In genomic region chr12:92596388-92596787, GRCh38 we compare ENCODE assay signal across 17 cellular contexts.
A peak's percentile ranks its signal among the peaks of the same experiment; 100 is the strongest.
DNase-seq lines count a peak whose midpoint lies in the region; ATAC-seq, FAIRE-seq and TF ChIP-seq lines count a peak whose summit lies in the region.
"Had no signal": no experiment of that assay in that cellular context is flagged by ENCODE, and none has a peak within 500 bp of the region (broad histone marks: within the 10 kb centered on the region; RNA-seq: fewer than 3 reads in every experiment).

No MANE protein-coding gene starts in this region.

- TF ChIP-seq CTCF in epithelial cell of esophagus (IDR thresholded peaks at IDR 0.05; ENCODE audit: insufficient read depth, low read depth, low read length, missing control alignments): no peak
- no peak for TF ChIP-seq CTCF in natural killer cell (IDR thresholded peaks at IDR 0.05)

- no peak overlapping the region for H3K4me3 ChIP-seq in epithelial cell of esophagus (ENCODE audit: low read length)
- H3K4me3 ChIP-seq: coronary artery, skin epidermis had no signal

- peaks cover 3 to 6% of the 10 kb centered on the region in 2 donors for H3K9me3 Mint-ChIP-seq in natural killer cell

- FAIRE-seq in RCC 7860 (lab: Jason Lieb, UNC): no peak
- FAIRE-seq: D721Med had no signal

- H3K27me3 Mint-ChIP-seq in natural killer cell (ENCODE audit: low read depth in 2 of 2): no peaks in the 10 kb centered on the region

- H3K36me3 Mint-ChIP-seq in natural killer cell: peaks cover 11% of the 10 kb centered on the region

- ATAC-seq in natural killer cell: no peak
- ATAC-seq: activated CD8-positive, alpha-beta T cell treated with anti-CD3 and anti-CD28 coated beads, Interleukin-2, amount 10 ng/mL, durations not matched to agents 7 days and 5 days; left lobe of liver had no signal

- H3K27ac Mint-ChIP-seq in natural killer cell: peak overlapping the region; percentile 91 to 98
- H3K27ac Mint-ChIP-seq: activated CD8-positive, alpha-beta T cell treated with anti-CD3 and anti-CD28 coated beads, Interleukin-2, amount 10 ng/mL, durations not matched to agents 7 days and 5 days; T-helper 1 cell treated with Interleukin-12 subunit alpha and Interleukin-12 subunit beta and Interleukin-4 antibody, amounts not matched to agents 30 μg/mL and 1 μg/mL, for 36 hours had no signal

- peaks cover 33 to 50% of the 10 kb centered on the region in 2 donors for H3K4me1 Mint-ChIP-seq in natural killer cell

- no peak overlapping the region for H3K4me3 Mint-ChIP-seq in natural killer cell
- H3K4me3 Mint-ChIP-seq: activated CD8-positive, alpha-beta T cell treated with anti-CD3 and anti-CD28 coated beads, Interleukin-2, amount 10 ng/mL, durations not matched to agents 7 days and 5 days; neural crest cell; T-helper 1 cell treated with Interleukin-12 subunit alpha and Interleukin-12 subunit beta and Interleukin-4 antibody, amounts not matched to agents 30 μg/mL and 1 μg/mL, for 36 hours had no signal

- intact Hi-C loops in natural killer cell (cut with micrococcal nuclease): no loop called here

- DNase-seq in Caki2 (ENCODE audit: low read depth): peak; percentile 24
- DNase-seq in RCC 7860 (ENCODE audit: low spot score): peak; percentile 48
- peak; percentile 73 for DNase-seq in epithelial cell of esophagus (ENCODE audit: low read depth)
- DNase-seq in natural killer cell: no peak
- DNase-seq in DMS 273 treated with DMSO at 0.1 percent for 48 hours (lab: John Stamatoyannopoulos, UW): no peak
- DNase-seq in NCI-H1092 treated with DMSO at 0.1 percent for 48 hours (lab: John Stamatoyannopoulos, UW): no peak
- no peak for DNase-seq in SW 1271 (lab: John Stamatoyannopoulos, UW)
- DNase-seq: activated CD8-positive, alpha-beta T cell treated with anti-CD3 and anti-CD28 coated beads, Interleukin-2, amount 10 ng/mL, durations not matched to agents 7 days and 5 days; activated naive CD4-positive, alpha-beta T cell treated with Interleukin-2 at 50 U/mL for 16 hours; glutamatergic neuron; NCI-H2171 had no signal

- in situ Hi-C loops in Caki2 (cut with HindIII; ENCODE audit: low pct_unique_long_range_greater_than_20kb, low sequenced_read_pairs): no loop called here

Comparison
In these comparisons a context has a peak if more than half of its experiments do, and no peak if none do; other contexts are left out.
1. DNase-seq: peak in Caki2 (single experiment), RCC 7860 (single experiment) and epithelial cell of esophagus (single experiment); none in natural killer cell (single experiment), DMS 273 treated with DMSO at 0.1 percent for 48 hours (single experiment), NCI-H1092 treated with DMSO at 0.1 percent for 48 hours (single experiment) and SW 1271 (0 of 2).